In the genomic region with DNA sequence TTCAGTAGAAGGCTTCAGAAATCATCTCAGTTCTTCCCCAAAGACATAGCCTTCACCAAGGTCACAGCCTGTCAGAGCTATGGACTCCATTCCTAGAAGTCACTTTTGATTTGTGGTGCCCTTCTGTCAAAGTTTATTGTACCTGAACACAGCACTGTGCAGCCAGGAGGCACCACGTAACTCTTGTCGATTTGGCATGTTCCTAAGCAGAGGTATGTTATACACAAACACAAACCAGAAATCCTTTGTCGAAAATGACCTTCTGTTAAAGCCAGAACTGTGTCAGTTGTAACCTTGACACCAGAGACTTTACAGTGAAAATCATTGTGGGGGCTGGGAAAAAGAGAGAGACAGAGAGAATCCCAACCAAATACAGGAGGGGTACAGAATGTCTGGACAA, we compare ENCODE assay signal across 24 cellular contexts.
"Had no signal": no experiment of that assay in that cellular context is flagged by ENCODE, and none has a peak within 500 bp of the region (broad histone marks: within the 10 kb centered on the region; RNA-seq: fewer than 3 reads in every experiment).

No MANE protein-coding gene starts in this region.

- H3K9me3 ChIP-seq: neutrophil, pancreas, prostate gland, right lobe of liver, sigmoid colon, stomach, thoracic aorta, thyroid gland, tibial nerve, upper lobe of left lung, vagina had no signal

- H3K27ac ChIP-seq: neutrophil, pancreas, prostate gland, right lobe of liver, sigmoid colon, stomach, thoracic aorta, thyroid gland, tibial nerve, upper lobe of left lung, vagina had no signal

- H3K4me1 ChIP-seq: pancreas, prostate gland, right lobe of liver, sigmoid colon, stomach, tibial nerve, vagina had no signal

- ATAC-seq: natural killer cell; pancreas; right cardiac atrium; right lobe of liver; stimulated activated effector memory CD8-positive, alpha-beta T cell treated with anti-CD3 and anti-CD28 coated beads, Interleukin-12 subunit alpha, Interleukin-12 subunit beta, amount 100 ng/mL, for 72 hours; stimulated activated naive B cell treated with anti-CD40 and anti-IgM and Interleukin-4, amounts not matched to agents 10 μg/mL and 1 μg/mL and 100 μg/mL, for 72 hours had no signal

- DNase-seq: natural killer cell; nucleus accumbens; pancreas; retina; right cardiac atrium; right lobe of liver; sigmoid colon; small intestine; stimulated activated CD4-positive, alpha-beta T cell treated with anti-CD3 and anti-CD28 coated beads, Interleukin-15, amount 100 ng/mL, for 24 hours; stimulated activated CD4-positive, alpha-beta T cell treated with anti-CD3 and anti-CD28 coated beads, Interleukin-2, amount 100 ng/mL, for 24 hours; stimulated activated CD4-positive, alpha-beta T cell treated with anti-CD3 and anti-CD28 coated beads, Interleukin-2, amount 100 ng/mL, for 48 hours; stimulated activated CD4-positive, alpha-beta T cell treated with anti-CD3 and anti-CD28 coated beads, Interleukin-4, amount 100 ng/mL, for 24 hours; stimulated activated naive B cell treated with anti-CD40 and anti-IgM and Interleukin-4, amounts not matched to agents 10 μg/mL and 1 μg/mL and 100 μg/mL, for 72 hours; stimulated activated naive CD4-positive, alpha-beta T cell treated with Interleukin-2 at 50 U/mL for 16 hours; stomach; thyroid gland; trophoblast cell; upper lobe of left lung had no signal

- H3K27me3 ChIP-seq: neutrophil, pancreas, right lobe of liver, sigmoid colon, stomach, thyroid gland, tibial nerve, upper lobe of left lung, vagina had no signal

- H3K36me3 ChIP-seq: neutrophil, pancreas, prostate gland, right lobe of liver, sigmoid colon, stomach, thoracic aorta, thyroid gland, tibial nerve, upper lobe of left lung, vagina had no signal

- H3K4me3 ChIP-seq: pancreas, prostate gland, right lobe of liver, sigmoid colon, stomach, thoracic aorta, thyroid gland, tibial nerve, upper lobe of left lung, vagina had no signal
